ENCODE assay signal across 20 cellular contexts in genomic region chr11:119797736-119798135, GRCh38.
"Had no signal": no experiment of that assay in that cellular context is flagged by ENCODE, and none has a peak within 500 bp of the region (broad histone marks: within the 10 kb centered on the region; RNA-seq: fewer than 3 reads in every experiment).

No MANE protein-coding gene starts in this region.

- H2AFZ ChIP-seq: hepatocyte had no signal

- H3K27ac ChIP-seq: epithelial cell of prostate, hepatocyte, left ventricle myocardium inferior, thyroid gland had no signal

- H3K4me1 Mint-ChIP-seq: activated CD4-positive, alpha-beta T cell treated with anti-CD3 and anti-CD28 coated beads, Interleukin-2, amount 10 ng/mL, durations not matched to agents 7 days and 5 days; activated naive CD4-positive, alpha-beta T cell treated with anti-CD3 and anti-CD28 coated beads, Interleukin-2, amount 10 ng/mL, durations not matched to agents 7 days and 5 days; activated naive CD8-positive, alpha-beta T cell treated with anti-CD3 and anti-CD28 coated beads, Interleukin-2, amount 50 U/mL, for 24 hours; central memory CD8-positive, alpha-beta T cell; memory B cell; naive B cell had no signal

- H3K36me3 ChIP-seq: left ventricle myocardium inferior, thyroid gland had no signal

- H3K79me2 ChIP-seq: hepatocyte had no signal

- H3K27me3 ChIP-seq: hepatocyte, thyroid gland had no signal

- H3K4me2 ChIP-seq: hepatocyte had no signal

- H3K4me1 ChIP-seq: thyroid gland had no signal

- DNase-seq: activated CD4-positive, alpha-beta T cell treated with anti-CD3 and anti-CD28 coated beads, Interleukin-2, amount 10 ng/mL, durations not matched to agents 7 days and 5 days; activated CD8-positive, alpha-beta T cell treated with anti-CD3 and anti-CD28 coated beads, Interleukin-2, amount 10 ng/mL, durations not matched to agents 7 days and 5 days; activated naive CD4-positive, alpha-beta T cell treated with anti-CD3 and anti-CD28 coated beads, Interleukin-2, amount 10 ng/mL, durations not matched to agents 7 days and 5 days; activated naive CD8-positive, alpha-beta T cell treated with anti-CD3 and anti-CD28 coated beads, Interleukin-2, amount 50 U/mL, for 24 hours; activated T-cell treated with anti-CD3 and anti-CD28 coated beads, Interleukin-2, amount 50 U/mL, for 24 hours; anterior cingulate cortex; effector memory CD8-positive, alpha-beta T cell; foreskin fibroblast; left ventricle myocardium inferior; mucosa of descending colon; naive B cell; stimulated activated naive CD4-positive, alpha-beta T cell; T-helper 1 cell; T-helper 9 cell; thyroid gland had no signal

- H3K9me3 Mint-ChIP-seq: activated CD4-positive, alpha-beta T cell treated with anti-CD3 and anti-CD28 coated beads, Interleukin-2, amount 10 ng/mL, durations not matched to agents 7 days and 5 days; activated naive CD4-positive, alpha-beta T cell treated with anti-CD3 and anti-CD28 coated beads, Interleukin-2, amount 10 ng/mL, durations not matched to agents 7 days and 5 days; activated naive CD8-positive, alpha-beta T cell treated with anti-CD3 and anti-CD28 coated beads, Interleukin-2, amount 50 U/mL, for 24 hours; activated T-cell treated with anti-CD3 and anti-CD28 coated beads, Interleukin-2, amount 50 U/mL, for 24 hours; central memory CD8-positive, alpha-beta T cell; effector memory CD8-positive, alpha-beta T cell; memory B cell; naive B cell had no signal

- H3K4me3 Mint-ChIP-seq: activated CD4-positive, alpha-beta T cell treated with anti-CD3 and anti-CD28 coated beads, Interleukin-2, amount 10 ng/mL, durations not matched to agents 7 days and 5 days; activated CD8-positive, alpha-beta T cell treated with anti-CD3 and anti-CD28 coated beads, Interleukin-2, amount 10 ng/mL, durations not matched to agents 7 days and 5 days; activated naive CD4-positive, alpha-beta T cell treated with anti-CD3 and anti-CD28 coated beads, Interleukin-2, amount 10 ng/mL, durations not matched to agents 7 days and 5 days; activated naive CD8-positive, alpha-beta T cell treated with anti-CD3 and anti-CD28 coated beads, Interleukin-2, amount 50 U/mL, for 24 hours; activated T-cell treated with anti-CD3 and anti-CD28 coated beads, Interleukin-2, amount 50 U/mL, for 24 hours; central memory CD8-positive, alpha-beta T cell; effector memory CD8-positive, alpha-beta T cell; memory B cell; naive B cell had no signal

- H3K4me3 ChIP-seq: hepatocyte, left ventricle myocardium inferior, mucosa of descending colon, thyroid gland had no signal

- ATAC-seq: activated CD4-positive, CD25-positive, alpha-beta regulatory T cell treated with anti-CD3 and anti-CD28 coated beads, Interleukin-2, amount 50 U/mL, for 24 hours; activated CD8-positive, alpha-beta T cell treated with anti-CD3 and anti-CD28 coated beads, Interleukin-2, amount 10 ng/mL, durations not matched to agents 7 days and 5 days; activated naive CD8-positive, alpha-beta T cell treated with anti-CD3 and anti-CD28 coated beads, Interleukin-2, amount 50 U/mL, for 24 hours; effector memory CD8-positive, alpha-beta T cell; mucosa of descending colon had no signal

- H3K36me3 Mint-ChIP-seq: activated naive CD4-positive, alpha-beta T cell treated with anti-CD3 and anti-CD28 coated beads, Interleukin-2, amount 10 ng/mL, durations not matched to agents 7 days and 5 days; memory B cell; naive B cell had no signal

- H3K9me3 ChIP-seq: left ventricle myocardium inferior, mucosa of descending colon, thyroid gland had no signal

- H3K27ac Mint-ChIP-seq: activated CD4-positive, alpha-beta T cell treated with anti-CD3 and anti-CD28 coated beads, Interleukin-2, amount 10 ng/mL, durations not matched to agents 7 days and 5 days; activated CD8-positive, alpha-beta T cell treated with anti-CD3 and anti-CD28 coated beads, Interleukin-2, amount 10 ng/mL, durations not matched to agents 7 days and 5 days; activated naive CD4-positive, alpha-beta T cell treated with anti-CD3 and anti-CD28 coated beads, Interleukin-2, amount 10 ng/mL, durations not matched to agents 7 days and 5 days; activated naive CD8-positive, alpha-beta T cell treated with anti-CD3 and anti-CD28 coated beads, Interleukin-2, amount 50 U/mL, for 24 hours; activated T-cell treated with anti-CD3 and anti-CD28 coated beads, Interleukin-2, amount 50 U/mL, for 24 hours; effector memory CD8-positive, alpha-beta T cell; memory B cell; naive B cell had no signal
